Comparison of ENCODE assay signal across 1 cellular context in genomic region chr2:6823111-6823510, GRCh38.
TF ChIP-seq lines count a peak whose summit lies in the region.

No MANE protein-coding gene starts in this region.

TF ChIP-seq in H1, 55 proteins besides CTCF, POLR2A, EP300 and RAD21:
- TF ChIP-seq BCL11A (IDR thresholded peaks at IDR 0.05; ENCODE audit: low read depth in 2 of 2, low read length in 2 of 2): no peak
- TF ChIP-seq TBP (IDR thresholded peaks at IDR 0.05; ENCODE audit: low read depth, low read length): no peak
- no peak for TF ChIP-seq BACH1 (IDR thresholded peaks at IDR 0.05; ENCODE audit: low read length)
- no peak for TF ChIP-seq USF2 (IDR thresholded peaks at IDR 0.05; ENCODE audit: low read length)
- no peak for TF ChIP-seq KDM4A (IDR thresholded peaks at IDR 0.05; ENCODE audit: low read depth, low read length, severe bottlenecking)
- no peak for TF ChIP-seq ZNF274 (IDR thresholded peaks at IDR 0.05; ENCODE audit: borderline replicate concordance, extremely low read depth, low read length)
- TF ChIP-seq PHF8 (conservative IDR thresholded peaks at IDR 0.05; ENCODE audit: low read depth, low read length): no peak
- no peak for TF ChIP-seq SIN3A (conservative IDR thresholded peaks at IDR 0.05 in 1 of 2, IDR thresholded peaks at IDR 0.05 in 1 of 2; ENCODE audit: low read depth in 1 of 2, low read length in 2 of 2)
- no peak for TF ChIP-seq CTBP2 (IDR thresholded peaks at IDR 0.05; ENCODE audit: borderline replicate concordance, insufficient read depth, insufficient read length, low read length)
- TF ChIP-seq BRCA1 (IDR thresholded peaks at IDR 0.05; ENCODE audit: low read depth, low read length): no peak
- no peak for TF ChIP-seq RXRA (IDR thresholded peaks at IDR 0.05; ENCODE audit: insufficient read depth, low read depth, low read length)
- no peak for TF ChIP-seq EGR1 (IDR thresholded peaks at IDR 0.05; ENCODE audit: borderline replicate concordance, low read depth, low read length)
- TF ChIP-seq POLR2AphosphoS5 (IDR thresholded peaks at IDR 0.05; ENCODE audit: low read depth, low read length): no peak
- no peak for TF ChIP-seq JUN (IDR thresholded peaks at IDR 0.05; ENCODE audit: low read depth, low read length)
- no peak for TF ChIP-seq SP1 (IDR thresholded peaks at IDR 0.05; ENCODE audit: low read depth, low read length)
- no peak for TF ChIP-seq CBX8 (IDR thresholded peaks at IDR 0.05; ENCODE audit: borderline replicate concordance, low read depth, low read length)
- no peak for TF ChIP-seq E2F6 (IDR thresholded peaks at IDR 0.05)
- no peak for TF ChIP-seq SAP30 (IDR thresholded peaks at IDR 0.05; ENCODE audit: insufficient read depth, insufficient replicate concordance, low read length)
